Comparison of ENCODE assay signal across 21 cellular contexts in genomic region chr10:131089150-131089549, GRCh38.
"Had no signal": no experiment of that assay in that cellular context is flagged by ENCODE, and none has a peak within 500 bp of the region (broad histone marks: within the 10 kb centered on the region; RNA-seq: fewer than 3 reads in every experiment).

No MANE protein-coding gene starts in this region.

- H3K27ac Mint-ChIP-seq: endodermal cell; immature natural killer cell; naive B cell; nephron; stimulated activated effector memory CD8-positive, alpha-beta T cell treated with anti-CD3 and anti-CD28 coated beads, Interleukin-12 subunit alpha, Interleukin-12 subunit beta, amount 100 ng/mL, for 72 hours had no signal

- H3K36me3 ChIP-seq: suprapubic skin, tibial artery, upper lobe of right lung, vagina had no signal

- H3K4me3 ChIP-seq: coronary artery, smooth muscle cell, suprapubic skin, tibial artery, upper lobe of right lung, vagina had no signal

- FAIRE-seq: endothelial cell of umbilical vein, keratinocyte had no signal

- H3K4me2 ChIP-seq: smooth muscle cell had no signal

- ATAC-seq: foreskin keratinocyte; left cardiac atrium; left ventricle myocardium superior; stimulated activated effector memory CD8-positive, alpha-beta T cell treated with anti-CD3 and anti-CD28 coated beads, Interleukin-12 subunit alpha, Interleukin-12 subunit beta, amount 100 ng/mL, for 72 hours; stimulated activated naive CD8-positive, alpha-beta T cell treated with anti-CD3 and anti-CD28 coated beads, Interleukin-15, Interleukin-2, amounts not matched to agents 100 U/mL and 50 U/mL, for 24 hours; upper lobe of right lung had no signal

- H3K4me1 Mint-ChIP-seq: immature natural killer cell; stimulated activated effector memory CD8-positive, alpha-beta T cell treated with anti-CD3 and anti-CD28 coated beads, Interleukin-12 subunit alpha, Interleukin-12 subunit beta, amount 100 ng/mL, for 72 hours had no signal

- H3K4me1 ChIP-seq: foreskin keratinocyte, upper lobe of right lung had no signal

- H3K9me3 ChIP-seq: suprapubic skin, tibial artery, upper lobe of right lung, vagina had no signal

- H3K9me3 Mint-ChIP-seq: endodermal cell; immature natural killer cell; nephron; stimulated activated effector memory CD8-positive, alpha-beta T cell treated with anti-CD3 and anti-CD28 coated beads, Interleukin-12 subunit alpha, Interleukin-12 subunit beta, amount 100 ng/mL, for 72 hours had no signal

- DNase-seq: effector CD4-positive, alpha-beta T cell; erythroblast; foreskin keratinocyte; immature natural killer cell; left cardiac atrium; left ventricle myocardium superior; naive B cell; stimulated activated CD4-positive, alpha-beta T cell treated with anti-CD3 and anti-CD28 coated beads, Interleukin-4, amount 100 ng/mL, for 1 hour; stimulated activated CD8-positive, alpha-beta memory T cell treated with anti-CD3 and anti-CD28 coated beads, Interleukin-4, amount 100 ng/mL, for 48 hours; stimulated activated naive CD8-positive, alpha-beta T cell treated with anti-CD3 and anti-CD28 coated beads, Interleukin-15, Interleukin-2, amounts not matched to agents 100 U/mL and 50 U/mL, for 24 hours; tibial artery; upper lobe of right lung had no signal

- H3K27ac ChIP-seq: coronary artery, foreskin keratinocyte, suprapubic skin, tibial artery, upper lobe of right lung, vagina had no signal

- H3K27me3 ChIP-seq: foreskin keratinocyte, vagina had no signal

- H3K4me3 Mint-ChIP-seq: endodermal cell; immature natural killer cell; naive B cell; nephron; stimulated activated effector memory CD8-positive, alpha-beta T cell treated with anti-CD3 and anti-CD28 coated beads, Interleukin-12 subunit alpha, Interleukin-12 subunit beta, amount 100 ng/mL, for 72 hours had no signal

- H3K36me3 Mint-ChIP-seq: immature natural killer cell; naive B cell; stimulated activated effector memory CD8-positive, alpha-beta T cell treated with anti-CD3 and anti-CD28 coated beads, Interleukin-12 subunit alpha, Interleukin-12 subunit beta, amount 100 ng/mL, for 72 hours had no signal
